Comparison of ENCODE assay signal across 1 cellular context in the genomic region with DNA sequence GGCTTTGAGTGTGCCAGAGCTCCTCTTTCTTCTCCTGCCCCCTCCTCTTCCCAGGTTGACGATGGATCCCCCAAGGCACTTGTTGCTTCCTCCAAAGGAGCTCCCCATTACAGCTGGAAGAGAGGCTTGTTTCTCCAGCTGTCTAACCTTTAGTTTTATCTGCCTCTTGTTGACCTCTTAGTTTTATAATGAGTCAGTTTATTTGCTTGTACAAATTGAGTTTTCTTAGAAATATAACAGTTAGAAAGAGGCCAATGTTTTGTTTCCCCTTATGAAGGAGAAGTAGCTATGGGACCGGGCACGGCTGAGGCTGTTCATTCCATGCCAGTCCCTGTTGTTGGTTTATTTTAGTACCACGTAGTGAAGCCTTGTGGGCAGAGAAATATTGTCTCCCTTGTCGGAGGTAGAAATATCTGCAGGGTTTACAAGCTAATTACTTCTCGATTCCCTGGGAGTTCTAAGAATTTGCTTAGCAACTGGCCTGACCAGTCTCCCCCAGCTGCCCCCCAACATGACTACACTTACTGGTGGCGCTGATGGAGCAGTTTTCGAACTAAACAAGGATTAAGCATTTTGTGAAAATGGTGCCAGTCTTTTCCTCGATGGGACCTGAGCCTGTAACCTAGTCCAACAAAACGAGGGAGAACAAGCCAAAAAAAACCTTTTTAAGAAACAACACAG.
TF ChIP-seq lines count a peak whose summit lies in the region.

No MANE protein-coding gene starts in this region.

TF ChIP-seq in A549, 52 proteins besides CTCF, POLR2A, EP300 and RAD21 (continued from another document):
- TF ChIP-seq, protein P1, sequence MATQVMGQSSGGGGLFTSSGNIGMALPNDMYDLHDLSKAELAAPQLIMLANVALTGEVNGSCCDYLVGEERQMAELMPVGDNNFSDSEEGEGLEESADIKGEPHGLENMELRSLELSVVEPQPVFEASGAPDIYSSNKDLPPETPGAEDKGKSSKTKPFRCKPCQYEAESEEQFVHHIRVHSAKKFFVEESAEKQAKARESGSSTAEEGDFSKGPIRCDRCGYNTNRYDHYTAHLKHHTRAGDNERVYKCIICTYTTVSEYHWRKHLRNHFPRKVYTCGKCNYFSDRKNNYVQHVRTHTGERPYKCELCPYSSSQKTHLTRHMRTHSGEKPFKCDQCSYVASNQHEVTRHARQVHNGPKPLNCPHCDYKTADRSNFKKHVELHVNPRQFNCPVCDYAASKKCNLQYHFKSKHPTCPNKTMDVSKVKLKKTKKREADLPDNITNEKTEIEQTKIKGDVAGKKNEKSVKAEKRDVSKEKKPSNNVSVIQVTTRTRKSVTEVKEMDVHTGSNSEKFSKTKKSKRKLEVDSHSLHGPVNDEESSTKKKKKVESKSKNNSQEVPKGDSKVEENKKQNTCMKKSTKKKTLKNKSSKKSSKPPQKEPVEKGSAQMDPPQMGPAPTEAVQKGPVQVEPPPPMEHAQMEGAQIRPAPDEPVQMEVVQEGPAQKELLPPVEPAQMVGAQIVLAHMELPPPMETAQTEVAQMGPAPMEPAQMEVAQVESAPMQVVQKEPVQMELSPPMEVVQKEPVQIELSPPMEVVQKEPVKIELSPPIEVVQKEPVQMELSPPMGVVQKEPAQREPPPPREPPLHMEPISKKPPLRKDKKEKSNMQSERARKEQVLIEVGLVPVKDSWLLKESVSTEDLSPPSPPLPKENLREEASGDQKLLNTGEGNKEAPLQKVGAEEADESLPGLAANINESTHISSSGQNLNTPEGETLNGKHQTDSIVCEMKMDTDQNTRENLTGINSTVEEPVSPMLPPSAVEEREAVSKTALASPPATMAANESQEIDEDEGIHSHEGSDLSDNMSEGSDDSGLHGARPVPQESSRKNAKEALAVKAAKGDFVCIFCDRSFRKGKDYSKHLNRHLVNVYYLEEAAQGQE (IDR thresholded peaks at IDR 0.05), result no peak
TF ChIP-seq in A549: peak in this region for 0.
